Comparison of ENCODE assay signal across 1 cellular context in the genomic region with DNA sequence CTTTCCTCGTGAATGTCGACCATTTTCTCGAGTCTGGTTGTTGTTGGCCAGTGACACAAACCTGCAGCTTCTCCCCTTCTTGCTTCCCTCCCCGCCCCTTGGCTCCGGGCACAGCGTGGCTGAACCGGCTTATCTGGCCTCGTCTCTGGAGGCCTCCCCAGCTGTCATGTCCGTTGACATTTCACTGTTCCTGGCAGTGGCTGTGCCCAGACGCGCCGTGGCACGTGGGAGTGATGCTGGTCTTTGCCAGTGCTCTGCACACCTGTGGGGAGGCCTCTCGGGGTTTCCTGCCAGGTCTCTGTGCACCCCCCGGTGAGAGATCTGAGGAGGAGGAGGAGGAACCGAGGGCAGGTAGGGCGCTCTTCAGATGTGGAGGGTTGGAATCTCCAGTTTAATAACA.
TF ChIP-seq lines count a peak whose summit lies in the region.

No MANE protein-coding gene starts in this region.

TF ChIP-seq in GM23338, 12 proteins besides CTCF, POLR2A, EP300 and RAD21:
- TF ChIP-seq NANOG (IDR thresholded peaks at IDR 0.05; ENCODE audit: borderline replicate concordance) = no peak
- TF ChIP-seq POLR2AphosphoS5 (IDR thresholded peaks at IDR 0.05; ENCODE audit: low read depth) = no peak
- TF ChIP-seq, protein P1, sequence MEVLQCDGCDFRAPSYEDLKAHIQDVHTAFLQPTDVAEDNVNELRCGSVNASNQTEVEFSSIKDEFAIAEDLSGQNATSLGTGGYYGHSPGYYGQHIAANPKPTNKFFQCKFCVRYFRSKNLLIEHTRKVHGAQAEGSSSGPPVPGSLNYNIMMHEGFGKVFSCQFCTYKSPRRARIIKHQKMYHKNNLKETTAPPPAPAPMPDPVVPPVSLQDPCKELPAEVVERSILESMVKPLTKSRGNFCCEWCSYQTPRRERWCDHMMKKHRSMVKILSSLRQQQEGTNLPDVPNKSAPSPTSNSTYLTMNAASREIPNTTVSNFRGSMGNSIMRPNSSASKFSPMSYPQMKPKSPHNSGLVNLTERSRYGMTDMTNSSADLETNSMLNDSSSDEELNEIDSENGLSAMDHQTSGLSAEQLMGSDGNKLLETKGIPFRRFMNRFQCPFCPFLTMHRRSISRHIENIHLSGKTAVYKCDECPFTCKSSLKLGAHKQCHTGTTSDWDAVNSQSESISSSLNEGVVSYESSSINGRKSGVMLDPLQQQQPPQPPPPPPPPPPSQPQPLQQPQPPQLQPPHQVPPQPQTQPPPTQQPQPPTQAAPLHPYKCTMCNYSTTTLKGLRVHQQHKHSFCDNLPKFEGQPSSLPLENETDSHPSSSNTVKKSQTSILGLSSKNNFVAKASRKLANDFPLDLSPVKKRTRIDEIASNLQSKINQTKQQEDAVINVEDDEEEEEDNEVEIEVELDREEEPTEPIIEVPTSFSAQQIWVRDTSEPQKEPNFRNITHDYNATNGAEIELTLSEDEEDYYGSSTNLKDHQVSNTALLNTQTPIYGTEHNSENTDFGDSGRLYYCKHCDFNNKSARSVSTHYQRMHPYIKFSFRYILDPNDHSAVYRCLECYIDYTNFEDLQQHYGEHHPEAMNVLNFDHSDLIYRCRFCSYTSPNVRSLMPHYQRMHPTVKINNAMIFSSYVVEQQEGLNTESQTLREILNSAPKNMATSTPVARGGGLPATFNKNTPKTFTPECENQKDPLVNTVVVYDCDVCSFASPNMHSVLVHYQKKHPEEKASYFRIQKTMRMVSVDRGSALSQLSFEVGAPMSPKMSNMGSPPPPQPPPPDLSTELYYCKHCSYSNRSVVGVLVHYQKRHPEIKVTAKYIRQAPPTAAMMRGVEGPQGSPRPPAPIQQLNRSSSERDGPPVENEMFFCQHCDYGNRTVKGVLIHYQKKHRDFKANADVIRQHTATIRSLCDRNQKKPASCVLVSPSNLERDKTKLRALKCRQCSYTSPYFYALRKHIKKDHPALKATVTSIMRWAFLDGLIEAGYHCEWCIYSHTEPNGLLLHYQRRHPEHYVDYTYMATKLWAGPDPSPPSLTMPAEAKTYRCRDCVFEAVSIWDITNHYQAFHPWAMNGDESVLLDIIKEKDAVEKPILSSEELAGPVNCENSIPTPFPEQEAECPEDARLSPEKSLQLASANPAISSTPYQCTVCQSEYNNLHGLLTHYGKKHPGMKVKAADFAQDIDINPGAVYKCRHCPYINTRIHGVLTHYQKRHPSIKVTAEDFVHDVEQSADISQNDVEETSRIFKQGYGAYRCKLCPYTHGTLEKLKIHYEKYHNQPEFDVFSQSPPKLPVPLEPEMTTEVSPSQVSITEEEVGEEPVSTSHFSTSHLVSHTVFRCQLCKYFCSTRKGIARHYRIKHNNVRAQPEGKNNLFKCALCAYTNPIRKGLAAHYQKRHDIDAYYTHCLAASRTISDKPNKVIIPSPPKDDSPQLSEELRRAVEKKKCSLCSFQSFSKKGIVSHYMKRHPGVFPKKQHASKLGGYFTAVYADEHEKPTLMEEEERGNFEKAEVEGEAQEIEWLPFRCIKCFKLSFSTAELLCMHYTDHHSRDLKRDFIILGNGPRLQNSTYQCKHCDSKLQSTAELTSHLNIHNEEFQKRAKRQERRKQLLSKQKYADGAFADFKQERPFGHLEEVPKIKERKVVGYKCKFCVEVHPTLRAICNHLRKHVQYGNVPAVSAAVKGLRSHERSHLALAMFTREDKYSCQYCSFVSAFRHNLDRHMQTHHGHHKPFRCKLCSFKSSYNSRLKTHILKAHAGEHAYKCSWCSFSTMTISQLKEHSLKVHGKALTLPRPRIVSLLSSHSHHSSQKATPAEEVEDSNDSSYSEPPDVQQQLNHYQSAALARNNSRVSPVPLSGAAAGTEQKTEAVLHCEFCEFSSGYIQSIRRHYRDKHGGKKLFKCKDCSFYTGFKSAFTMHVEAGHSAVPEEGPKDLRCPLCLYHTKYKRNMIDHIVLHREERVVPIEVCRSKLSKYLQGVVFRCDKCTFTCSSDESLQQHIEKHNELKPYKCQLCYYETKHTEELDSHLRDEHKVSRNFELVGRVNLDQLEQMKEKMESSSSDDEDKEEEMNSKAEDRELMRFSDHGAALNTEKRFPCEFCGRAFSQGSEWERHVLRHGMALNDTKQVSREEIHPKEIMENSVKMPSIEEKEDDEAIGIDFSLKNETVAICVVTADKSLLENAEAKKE (CRISPR knock-in tag; IDR thresholded peaks at IDR 0.05) = no peak
- TF ChIP-seq STAT1 (IDR thresholded peaks at IDR 0.05; ENCODE audit: unreplicated experiment) = no peak
- no peak for TF ChIP-seq CREB1 (CRISPR knock-in tag; IDR thresholded peaks at IDR 0.05; ENCODE audit: low read depth)
- TF ChIP-seq ZNF114 (CRISPR knock-in tag; IDR thresholded peaks at IDR 0.05) = no peak
- TF ChIP-seq, protein P2, sequence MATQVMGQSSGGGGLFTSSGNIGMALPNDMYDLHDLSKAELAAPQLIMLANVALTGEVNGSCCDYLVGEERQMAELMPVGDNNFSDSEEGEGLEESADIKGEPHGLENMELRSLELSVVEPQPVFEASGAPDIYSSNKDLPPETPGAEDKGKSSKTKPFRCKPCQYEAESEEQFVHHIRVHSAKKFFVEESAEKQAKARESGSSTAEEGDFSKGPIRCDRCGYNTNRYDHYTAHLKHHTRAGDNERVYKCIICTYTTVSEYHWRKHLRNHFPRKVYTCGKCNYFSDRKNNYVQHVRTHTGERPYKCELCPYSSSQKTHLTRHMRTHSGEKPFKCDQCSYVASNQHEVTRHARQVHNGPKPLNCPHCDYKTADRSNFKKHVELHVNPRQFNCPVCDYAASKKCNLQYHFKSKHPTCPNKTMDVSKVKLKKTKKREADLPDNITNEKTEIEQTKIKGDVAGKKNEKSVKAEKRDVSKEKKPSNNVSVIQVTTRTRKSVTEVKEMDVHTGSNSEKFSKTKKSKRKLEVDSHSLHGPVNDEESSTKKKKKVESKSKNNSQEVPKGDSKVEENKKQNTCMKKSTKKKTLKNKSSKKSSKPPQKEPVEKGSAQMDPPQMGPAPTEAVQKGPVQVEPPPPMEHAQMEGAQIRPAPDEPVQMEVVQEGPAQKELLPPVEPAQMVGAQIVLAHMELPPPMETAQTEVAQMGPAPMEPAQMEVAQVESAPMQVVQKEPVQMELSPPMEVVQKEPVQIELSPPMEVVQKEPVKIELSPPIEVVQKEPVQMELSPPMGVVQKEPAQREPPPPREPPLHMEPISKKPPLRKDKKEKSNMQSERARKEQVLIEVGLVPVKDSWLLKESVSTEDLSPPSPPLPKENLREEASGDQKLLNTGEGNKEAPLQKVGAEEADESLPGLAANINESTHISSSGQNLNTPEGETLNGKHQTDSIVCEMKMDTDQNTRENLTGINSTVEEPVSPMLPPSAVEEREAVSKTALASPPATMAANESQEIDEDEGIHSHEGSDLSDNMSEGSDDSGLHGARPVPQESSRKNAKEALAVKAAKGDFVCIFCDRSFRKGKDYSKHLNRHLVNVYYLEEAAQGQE (IDR thresholded peaks at IDR 0.05; ENCODE audit: unreplicated experiment) = no peak
- no peak for TF ChIP-seq EZH2 (IDR thresholded peaks at IDR 0.05; ENCODE audit: low read depth, unreplicated experiment)
